10 cellular contexts compared by ENCODE assay signal in genomic region chr22:19579113-19579811, GRCh38. TPM values are rescaled to one million over a fixed set of nuclear protein-coding genes. Genes with fewer than 3 reads are reported as not detected.
DNase-seq lines count a peak whose midpoint lies in the region; ATAC-seq, FAIRE-seq and TF ChIP-seq lines count a peak whose summit lies in the region.
"Had no signal": no experiment of that assay in that cellular context is flagged by ENCODE, and none has a peak within 500 bp of the region (broad histone marks: within the 10 kb centered on the region; RNA-seq: fewer than 3 reads in every experiment).

No MANE protein-coding gene starts in this region.

- DNase-seq in heart left ventricle: no peak
- no peak for DNase-seq in Right ventricle myocardium superior
- peak; percentile 37 for DNase-seq in RPMI7951 (ENCODE audit: low read depth)
- peak; percentile 25 for DNase-seq in endothelial cell of umbilical vein (ENCODE audit: low read depth, low spot score)
- peak in 1 of 2 donors; percentile 24 for DNase-seq in thyroid gland
- DNase-seq: CD8-positive, alpha-beta memory T cell; NCI-H345 had no signal

- intact Hi-C loops in heart left ventricle (cut with DNase I) (loop anchor here in 3 of 10 donors (2.0 to 5.0 kb wide), 3 partner anchors 43 to 57 kb away; partner anchors contain the start of gene CLDN5 (in 2 of the 3)), Right ventricle myocardium superior (cut with DNase I) (no loop called here), endothelial cell of umbilical vein (cut with micrococcal nuclease) (no loop called here), thyroid gland (cut with DNase I) (no loop called here)

- TF ChIP-seq CTCF in heart left ventricle (IDR thresholded peaks at IDR 0.05): no peak
- TF ChIP-seq CTCF in endothelial cell of umbilical vein (IDR thresholded peaks at IDR 0.05; ENCODE audit: extremely low read depth in 1 of 2, insufficient read depth in 1 of 2, low read depth in 1 of 2, low read length in 2 of 2): no peak
- TF ChIP-seq CTCF in thyroid gland (IDR thresholded peaks at IDR 0.05): no peak

- CTCF ChIA-PET in endothelial cell of umbilical vein (lab: Charles Lee): interaction anchor here (0.9 to 4.0 kb wide), 11 partner anchors 11 to 83 kb away, joined by 3 to 17 read pairs (median 8); partner anchors contain the start of gene CLDN5

- dilution Hi-C loops in endothelial cell of umbilical vein (cut with MboI; ENCODE audit: extremely low pct_ligation_motif_present, low sequenced_read_pairs): no loop called here

- no peaks in the 10 kb centered on the region for H4K20me1 ChIP-seq in endothelial cell of umbilical vein (replicated peaks; ENCODE audit: control insufficient read depth, extremely low read depth, insufficient read depth, low read length)

- TF ChIP-seq POLR2A in heart left ventricle (IDR thresholded peaks at IDR 0.05) (no peak), endothelial cell of umbilical vein (IDR thresholded peaks at IDR 0.05; ENCODE audit: low read depth, low read length) (no peak), thyroid gland (IDR thresholded peaks at IDR 0.05) (no peak)

- H3K9me1 ChIP-seq in endothelial cell of umbilical vein (replicated peaks; ENCODE audit: control insufficient read depth, extremely low read depth, insufficient read depth, low read length): no peaks in the 10 kb centered on the region

- H3K4me1 ChIP-seq in heart left ventricle (peaks cover 0 to 44% (median 19%) of the 10 kb centered on the region in 12 donors), endothelial cell of umbilical vein (ENCODE audit: control insufficient read depth, extremely low read depth, insufficient read depth, low read length) (peaks cover 44% of the 10 kb centered on the region), thyroid gland (peaks cover 14 to 21% of the 10 kb centered on the region in 2 donors)

- H3K79me2 ChIP-seq in endothelial cell of umbilical vein (ENCODE audit: control insufficient read depth, insufficient read depth, low read length): no peaks in the 10 kb centered on the region

- POLR2A ChIA-PET in endothelial cell of umbilical vein (lab: Charles Lee): interaction anchor here (1.1 kb wide), 2 partner anchors 11 to 13 kb away, joined by 3 to 4 read pairs; no protein-coding TSS in a partner anchor

- no peaks in the 10 kb centered on the region for H3K36me3 ChIP-seq in heart left ventricle
- H3K36me3 ChIP-seq in endothelial cell of umbilical vein (ENCODE audit: control insufficient read depth in 2 of 2, extremely low read depth in 1 of 2, insufficient read depth in 2 of 2, low read length in 2 of 2): no peaks in the 10 kb centered on the region
- no peaks in the 10 kb centered on the region for H3K36me3 ChIP-seq in thyroid gland

- H3K27ac ChIP-seq in heart left ventricle (peak overlapping the region in 11 of 12 donors; percentile 3 to 85 (median 67)), endothelial cell of umbilical vein (ENCODE audit: insufficient read depth, low read depth, low read length) (peak overlapping the region; percentile 84), thyroid gland (peak overlapping the region; percentile 71 to 89 (median 83))

- H3K9me3 ChIP-seq in heart left ventricle: no peaks in the 10 kb centered on the region
- no peaks in the 10 kb centered on the region for H3K9me3 ChIP-seq in endothelial cell of umbilical vein (replicated peaks; ENCODE audit: control insufficient read depth, insufficient read depth, low read length)
- H3K9me3 ChIP-seq in thyroid gland: no peaks in the 10 kb centered on the region

- FAIRE-seq in endothelial cell of umbilical vein (lab: Jason Lieb, UNC): no peak

- H3K4me2 ChIP-seq in endothelial cell of umbilical vein (ENCODE audit: insufficient read depth, low read length): peak overlapping the region; percentile 60

- ATAC-seq in heart left ventricle (peak in 1 of 4 donors; percentile 17), Right ventricle myocardium superior (ENCODE audit: poor library complexity) (no peak), HG02981 (IDR thresholded peaks at IDR 0.05; ENCODE audit: unreplicated experiment) (no peak), GM21367 (IDR thresholded peaks at IDR 0.05; ENCODE audit: unreplicated experiment) (no peak), GM19455 (IDR thresholded peaks at IDR 0.05; ENCODE audit: unreplicated experiment) (no peak)

- H3K27me3 ChIP-seq in heart left ventricle: peaks cover 0 to 2% (median 0%) of the 10 kb centered on the region in 9 donors
- H3K27me3 ChIP-seq in endothelial cell of umbilical vein (ENCODE audit: control insufficient read depth in 2 of 2, insufficient read depth in 2 of 2, low read length in 2 of 2): no peaks in the 10 kb centered on the region
- H3K27me3 ChIP-seq in thyroid gland: no peaks in the 10 kb centered on the region

- 78 to 87% (median 79%) methylated on average over 3 to 4 of the region's 4 CpGs for WGBS in heart left ventricle, 4 donors
- 33 to 36% methylated on average over 3 to 4 of the region's 4 CpGs for WGBS in thyroid gland, 2 donors

- H3K4me3 ChIP-seq in heart left ventricle (no peak overlapping the region), endothelial cell of umbilical vein (replicated peaks in 1 of 3; ENCODE audit: insufficient read depth in 1 of 3, low read depth in 1 of 3, low read length in 3 of 3) (no peak overlapping the region), thyroid gland (replicated peaks in 1 of 3) (no peak overlapping the region)

- BruUV-seq in endothelial cell of umbilical vein (replicated peaks; lab: Mats Ljungman, UMichigan): TSS peak; percentile 95

- peak overlapping the region; percentile 5 for H2AFZ ChIP-seq in endothelial cell of umbilical vein (ENCODE audit: low read depth, low read length)

- H3K9ac ChIP-seq in endothelial cell of umbilical vein (replicated peaks; ENCODE audit: extremely low read depth, insufficient read depth, low read length): peak overlapping the region; percentile 55

TF ChIP-seq in endothelial cell of umbilical vein, 7 proteins besides CTCF, POLR2A, EP300 and RAD21:
- TF ChIP-seq MAX (IDR thresholded peaks at IDR 0.05; ENCODE audit: insufficient read depth, insufficient read length): no peak
- TF ChIP-seq JUN (IDR thresholded peaks at IDR 0.05; ENCODE audit: borderline replicate concordance, insufficient read depth, insufficient read length, low read depth): no peak
- no peak for TF ChIP-seq POLR2AphosphoS5 (IDR thresholded peaks at IDR 0.05; ENCODE audit: insufficient read depth, low read depth, low read length)
- TF ChIP-seq EZH2 (IDR thresholded peaks at IDR 0.05; ENCODE audit: borderline replicate concordance, low read depth, low read length, severe bottlenecking): no peak
- TF ChIP-seq MYC (IDR thresholded peaks at IDR 0.05; ENCODE audit: low read depth, low read length): no peak
- peak; percentile 5 for TF ChIP-seq FOS (IDR thresholded peaks at IDR 0.05; ENCODE audit: borderline replicate concordance, insufficient read depth, low read length)
- TF ChIP-seq GATA2 (IDR thresholded peaks at IDR 0.05; ENCODE audit: insufficient read depth, insufficient read length, low read depth, low read length): no peak

RNA-seq across cellular contexts. Expression of gene CLDN5, which starts 55.1 kb away (rescaled TPM):
- total RNA-seq in heart left ventricle (10 to 100 TPM; 16.8 to 79.0 (median 36.6) TPM), Right ventricle myocardium superior (23.9 TPM), endothelial cell of umbilical vein (165 and 198 TPM in 2 replicates), thyroid gland (100 to 1,000 TPM in 2 of 4 donors, 10 to 100 TPM in 2; 71.8 to 303 (median 131) TPM)
- polyA plus RNA-seq in heart left ventricle (10 to 100 TPM; 39.5 to 77.7 TPM), endothelial cell of umbilical vein (252 and 295 TPM in 2 replicates)
- total RNA-seq in RPMI7951 (2014; rRNA removed; shearing (Covaris generic)): not detected in 2 replicates
- 89.2 and 151 TPM in 2 replicates for polyA plus RNA-seq in endothelial cell of umbilical vein (2011; cell fraction: cytosol; rRNA removed)
- 50.1 and 55.8 TPM in 2 replicates for polyA plus RNA-seq in endothelial cell of umbilical vein (2011; cell fraction: nucleus; rRNA removed)
- 50.1 and 57.2 TPM in 2 replicates for polyA plus RNA-seq in endothelial cell of umbilical vein (2012)
- 41.2 and 60.9 TPM in 2 replicates for polyA minus RNA-seq in endothelial cell of umbilical vein
- not detected for polyA minus RNA-seq in endothelial cell of umbilical vein (2011; cell fraction: cytosol; rRNA and poly(A)+ RNA removed)
- 17.7 and 35.2 TPM in 2 replicates for polyA minus RNA-seq in endothelial cell of umbilical vein (2011; cell fraction: nucleus; rRNA and poly(A)+ RNA removed)
- total RNA-seq: CD8-positive, alpha-beta memory T cell had no signal
- polyA plus RNA-seq: CD8-positive, alpha-beta memory T cell had no signal

Comparison
In these comparisons a context has a peak if more than half of its experiments do, and no peak if none do; other contexts are left out.
1. DNase-seq: peak in RPMI7951 (single experiment) and endothelial cell of umbilical vein (single experiment); none in heart left ventricle (0 of 5) and Right ventricle myocardium superior (single experiment).
2. RNA of gene CLDN5, which starts 55.1 kb away (total RNA-seq): 165 to 198 TPM in endothelial cell of umbilical vein, 71.8 to 303 TPM in thyroid gland, 16.8 to 79.0 TPM in heart left ventricle and 23.9 TPM in Right ventricle myocardium superior (single experiment); not detected in RPMI7951; every median in the first group is over 10 times any median in the second.
3. Peak in every context shown above with its lines, with median percentiles within 50 percentile points of each other: H3K27ac ChIP-seq.